8 cellular contexts compared by ENCODE assay signal in the genomic region with DNA sequence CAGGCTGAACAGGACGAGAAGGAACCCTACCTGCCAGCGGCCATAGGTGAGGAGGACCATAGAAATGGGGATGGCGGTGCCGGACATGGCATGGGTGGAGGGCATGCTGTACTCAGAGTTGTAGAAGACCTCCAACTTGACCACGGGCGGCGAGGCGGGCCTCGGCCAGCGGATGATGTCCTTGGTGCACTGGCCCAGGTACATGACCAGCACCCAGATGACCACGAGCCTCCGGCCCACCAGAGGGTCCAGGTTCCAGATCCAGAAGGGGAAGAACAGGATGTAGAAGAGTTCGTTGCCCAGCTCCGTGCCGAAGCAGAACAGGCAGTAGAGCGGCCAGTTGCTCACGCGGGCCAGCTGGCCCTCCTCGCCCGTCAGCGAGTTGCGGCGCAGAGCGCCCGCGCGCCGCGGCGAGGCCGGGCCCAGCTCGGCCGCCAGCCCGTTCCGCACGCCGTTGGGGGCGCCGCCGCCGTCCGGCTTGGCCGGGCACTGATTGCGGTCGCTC. TPM values are rescaled to one million over a fixed set of nuclear protein-coding genes. Genes with fewer than 3 reads are reported as not detected.
DNase-seq lines count a peak whose midpoint lies in the region; ATAC-seq and TF ChIP-seq lines count a peak whose summit lies in the region.

No MANE protein-coding gene starts in this region.

- no peaks in the 10 kb centered on the region for H3K27me3 Mint-ChIP-seq in activated naive CD8-positive, alpha-beta T cell

- H3K27ac ChIP-seq in cardiac muscle cell = peak overlapping the region; percentile 89

- peaks cover 39% of the 10 kb centered on the region for H3K4me1 Mint-ChIP-seq in activated naive CD8-positive, alpha-beta T cell (ENCODE audit: low read depth)

- peak; percentile 35 for ATAC-seq in HG02571 (IDR thresholded peaks at IDR 0.05; ENCODE audit: unreplicated experiment)

- no peaks in the 10 kb centered on the region for H3K36me3 Mint-ChIP-seq in activated naive CD8-positive, alpha-beta T cell

- TF ChIP-seq CTCF in cardiac muscle cell (IDR thresholded peaks at IDR 0.05; ENCODE audit: low read depth, low read length) = no peak

- peak overlapping the region; percentile 95 for H3K27ac Mint-ChIP-seq in activated naive CD8-positive, alpha-beta T cell

- H3K4me3 Mint-ChIP-seq in activated naive CD8-positive, alpha-beta T cell = peak overlapping the region; percentile 99

- H3K36me3 ChIP-seq in cardiac muscle cell = no peaks in the 10 kb centered on the region

- peak overlapping the region; percentile 100 for H3K4me3 ChIP-seq in cardiac muscle cell

- H3K4me1 ChIP-seq in cardiac muscle cell (ENCODE audit: low read depth) = peaks cover 11% of the 10 kb centered on the region

- no peaks in the 10 kb centered on the region for H3K9me3 Mint-ChIP-seq in activated naive CD8-positive, alpha-beta T cell (ENCODE audit: low read depth)

- no peaks in the 10 kb centered on the region for H3K9me3 ChIP-seq in cardiac muscle cell (ENCODE audit: low read depth)

- peak; percentile 17 for DNase-seq in stimulated activated CD4-positive, alpha-beta T cell treated with anti-CD3 and anti-CD28 coated beads, Interleukin-12 subunit alpha, Interleukin-12 subunit beta, amount 100 ng/mL, for 4 hours
- DNase-seq in stimulated activated CD4-positive, alpha-beta T cell treated with anti-CD3 and anti-CD28 coated beads, Interleukin-4, amount 100 ng/mL, for 24 hours = no peak
- DNase-seq in NCI-H1092 (lab: John Stamatoyannopoulos, UW) (peak; percentile 18), cardiac muscle cell (ENCODE audit: low read depth in 1 of 2, low spot score in 1 of 2) (peak; percentile 67 to 69), occipital lobe (lab: John Stamatoyannopoulos, UW) (peak; percentile 44)
- DNase-seq in stimulated activated naive CD4-positive, alpha-beta T cell treated with Interleukin-2 at 50 U/mL for 16 hours (lab: John Stamatoyannopoulos, UW) = no peak

- H3K27me3 ChIP-seq in cardiac muscle cell = peaks cover 24% of the 10 kb centered on the region

RNA-seq across cellular contexts. Expression of a gene that starts 0.6 kb away (rescaled TPM):
- 10.6 and 11.0 TPM in 2 replicates for total RNA-seq in cardiac muscle cell
- polyA plus RNA-seq in cardiac muscle cell = 12.2 and 17.5 TPM in 2 replicates
- 43.0 TPM for total RNA-seq in occipital lobe

Comparison
In these comparisons a context has a peak if more than half of its experiments do, and no peak if none do; other contexts are left out.
1. DNase-seq: peak in stimulated activated CD4-positive, alpha-beta T cell treated with anti-CD3 and anti-CD28 coated beads, Interleukin-12 subunit alpha, Interleukin-12 subunit beta, amount 100 ng/mL, for 4 hours (single experiment), NCI-H1092 (single experiment), cardiac muscle cell (2 of 2) and occipital lobe (single experiment); none in stimulated activated CD4-positive, alpha-beta T cell treated with anti-CD3 and anti-CD28 coated beads, Interleukin-4, amount 100 ng/mL, for 24 hours (single experiment) and stimulated activated naive CD4-positive, alpha-beta T cell treated with Interleukin-2 at 50 U/mL for 16 hours (single experiment).